ENCODE assay signal across 35 cellular contexts in the genomic region with DNA sequence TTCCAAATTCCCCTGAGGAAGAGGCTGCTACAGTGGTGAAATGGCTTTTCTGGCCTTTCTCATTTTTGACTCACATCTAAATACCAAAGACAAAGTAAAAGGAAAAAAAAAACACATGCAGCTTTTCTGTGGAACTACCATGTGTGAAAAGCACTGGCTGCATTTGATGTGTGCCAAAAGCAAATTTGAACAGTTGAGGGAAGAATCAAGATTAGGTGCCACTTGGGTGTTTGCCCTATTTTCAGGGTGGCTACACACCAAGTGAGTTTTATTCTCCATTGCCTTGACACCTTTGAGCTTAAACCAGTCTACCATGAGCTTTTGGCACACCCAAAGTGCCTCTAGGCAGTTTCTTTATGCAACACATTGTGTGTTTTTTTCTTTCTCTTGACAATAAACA.
"Had no signal": no experiment of that assay in that cellular context is flagged by ENCODE, and none has a peak within 500 bp of the region (broad histone marks: within the 10 kb centered on the region; RNA-seq: fewer than 3 reads in every experiment).

No MANE protein-coding gene starts in this region.

- H3K27ac Mint-ChIP-seq: activated B cell treated with CpG ODN at 0.5 μM for 24 hours; activated CD4-positive, alpha-beta memory T cell treated with anti-CD3 and anti-CD28 coated beads for 36 hours; activated CD4-positive, alpha-beta T cell treated with anti-CD3 and anti-CD28 coated beads, Interleukin-2, amount 10 ng/mL, durations not matched to agents 24 days and 14 days; activated CD8-positive, alpha-beta T cell treated with anti-CD3 and anti-CD28 coated beads for 36 hours; activated naive CD4-positive, alpha-beta T cell treated with anti-CD3 and anti-CD28 coated beads for 36 hours; activated naive CD4-positive, alpha-beta T cell treated with anti-CD3 and anti-CD28 coated beads, Interleukin-2, amount 50 U/mL, for 72 hours; activated naive CD8-positive, alpha-beta T cell treated with anti-CD3 and anti-CD28 coated beads for 36 hours; activated T-cell treated with anti-CD3 and anti-CD28 coated beads, Interleukin-2, amount 50 U/mL, for 72 hours; activated T-helper 1 cell treated with anti-CD3 and anti-CD28 coated beads, Interleukin-12 subunit alpha, Interleukin-12 subunit beta, Interleukin-2, Interleukin-4 antibody, amounts not matched to agents 30 ng/mL and 10 ng/mL and 1 ng/mL, durations not matched to agents 14 hours and 24 hours and 36 hours; activated T-helper 17 cell treated with anti-CD3 and anti-CD28 coated beads, Interleukin-2, amount 50 U/mL, for 72 hours; T-helper 1 cell treated with Interleukin-12 subunit alpha and Interleukin-12 subunit beta and Interleukin-4 antibody, amounts not matched to agents 30 μg/mL and 1 μg/mL, for 36 hours; T-helper 2 cell treated with Interferon-gamma antibody and Interleukin-4, amounts not matched to agents 5 μg/mL and 100 μg/mL, for 36 hours had no signal

- DNase-seq: activated B cell treated with CpG ODN at 0.5 μM for 24 hours; activated CD4-positive, alpha-beta memory T cell treated with anti-CD3 and anti-CD28 coated beads for 36 hours; activated CD4-positive, alpha-beta T cell treated with anti-CD3 and anti-CD28 coated beads for 4 hours; activated CD4-positive, alpha-beta T cell treated with anti-CD3 and anti-CD28 coated beads, Interleukin-2, amount 10 ng/mL, durations not matched to agents 24 days and 14 days; activated CD4-positive, alpha-beta T cell treated with anti-CD3 and anti-CD28 coated beads, Interleukin-2, amount 50 U/mL, for 1 hour; activated CD4-positive, alpha-beta T cell treated with anti-CD3 and anti-CD28 coated beads, Interleukin-2, amount 50 U/mL, for 4 hours; activated CD4-positive, CD25-positive, alpha-beta regulatory T cell treated with anti-CD3 and anti-CD28 coated beads, Interleukin-2, amount 50 U/mL, for 72 hours; activated CD8-positive, alpha-beta memory T cell treated with anti-CD3 and anti-CD28 coated beads, Interleukin-2, amount 50 U/mL, for 4 hours; activated CD8-positive, alpha-beta T cell treated with anti-CD3 and anti-CD28 coated beads for 36 hours; activated effector memory CD4-positive, alpha-beta T cell treated with anti-CD3 and anti-CD28 coated beads, Interleukin-2, amount 50 U/mL, for 16 hours; activated gamma-delta T cell treated with Interleukin-2 at 50 U/mL for 16 hours; activated naive CD4-positive, alpha-beta T cell; activated naive CD4-positive, alpha-beta T cell treated with anti-CD3 and anti-CD28 coated beads for 36 hours; activated naive CD4-positive, alpha-beta T cell treated with anti-CD3 and anti-CD28 coated beads, Interleukin-2, amount 50 U/mL, for 16 hours; activated naive CD8-positive, alpha-beta T cell treated with anti-CD3 and anti-CD28 coated beads for 36 hours; activated T-cell treated with anti-CD3 and anti-CD28 coated beads for 4 hours; activated T-cell treated with anti-CD3 and anti-CD28 coated beads, Interleukin-2, amount 50 U/mL, for 1 hour; activated T-cell treated with anti-CD3 and anti-CD28 coated beads, Interleukin-2, amount 50 U/mL, for 4 hours; activated T-cell treated with anti-CD3 and anti-CD28 coated beads, Interleukin-2, amount 50 U/mL, for 72 hours; adrenal gland; amniotic stem cell; aorta; brain microvascular endothelial cell; central memory CD4-positive, alpha-beta T cell; T-helper 1 cell; T-helper 2 cell; T-helper 9 cell had no signal

- H3K27me3 ChIP-seq: brain microvascular endothelial cell, breast epithelium had no signal

- H3K4me3 Mint-ChIP-seq: activated B cell treated with CpG ODN at 0.5 μM for 24 hours; activated CD4-positive, alpha-beta memory T cell treated with anti-CD3 and anti-CD28 coated beads for 36 hours; activated CD4-positive, alpha-beta T cell treated with anti-CD3 and anti-CD28 coated beads, Interleukin-2, amount 10 ng/mL, durations not matched to agents 24 days and 14 days; activated CD8-positive, alpha-beta T cell treated with anti-CD3 and anti-CD28 coated beads for 36 hours; activated naive CD4-positive, alpha-beta T cell treated with anti-CD3 and anti-CD28 coated beads for 36 hours; activated naive CD8-positive, alpha-beta T cell treated with anti-CD3 and anti-CD28 coated beads for 36 hours; activated T-cell treated with anti-CD3 and anti-CD28 coated beads, Interleukin-2, amount 50 U/mL, for 4 hours; activated T-cell treated with anti-CD3 and anti-CD28 coated beads, Interleukin-2, amount 50 U/mL, for 72 hours; activated T-helper 1 cell treated with anti-CD3 and anti-CD28 coated beads, Interleukin-12 subunit alpha, Interleukin-12 subunit beta, Interleukin-2, Interleukin-4 antibody, amounts not matched to agents 30 ng/mL and 10 ng/mL and 1 ng/mL, durations not matched to agents 14 hours and 24 hours and 36 hours; activated T-helper 17 cell treated with anti-CD3 and anti-CD28 coated beads, Interleukin-2, amount 50 U/mL, for 72 hours; T-helper 1 cell treated with Interleukin-12 subunit alpha and Interleukin-12 subunit beta and Interleukin-4 antibody, amounts not matched to agents 30 μg/mL and 1 μg/mL, for 36 hours; T-helper 2 cell treated with Interferon-gamma antibody and Interleukin-4, amounts not matched to agents 5 μg/mL and 100 μg/mL, for 36 hours had no signal

- H3K9me3 ChIP-seq: adrenal gland, breast epithelium had no signal

- H3K9me3 Mint-ChIP-seq: activated B cell treated with CpG ODN at 0.5 μM for 24 hours; activated CD4-positive, alpha-beta memory T cell treated with anti-CD3 and anti-CD28 coated beads for 36 hours; activated CD4-positive, alpha-beta T cell treated with anti-CD3 and anti-CD28 coated beads, Interleukin-2, amount 10 ng/mL, durations not matched to agents 24 days and 14 days; activated CD8-positive, alpha-beta T cell treated with anti-CD3 and anti-CD28 coated beads for 36 hours; activated naive CD4-positive, alpha-beta T cell treated with anti-CD3 and anti-CD28 coated beads for 36 hours; activated T-helper 1 cell treated with anti-CD3 and anti-CD28 coated beads, Interleukin-12 subunit alpha, Interleukin-12 subunit beta, Interleukin-2, Interleukin-4 antibody, amounts not matched to agents 30 ng/mL and 10 ng/mL and 1 ng/mL, durations not matched to agents 14 hours and 24 hours and 36 hours; activated T-helper 17 cell treated with anti-CD3 and anti-CD28 coated beads, Interleukin-2, amount 50 U/mL, for 72 hours; T-helper 1 cell treated with Interleukin-12 subunit alpha and Interleukin-12 subunit beta and Interleukin-4 antibody, amounts not matched to agents 30 μg/mL and 1 μg/mL, for 36 hours had no signal

- H3K4me1 ChIP-seq: adrenal gland, breast epithelium had no signal

- H3K4me1 Mint-ChIP-seq: activated B cell treated with CpG ODN at 0.5 μM for 24 hours; activated CD4-positive, alpha-beta T cell treated with anti-CD3 and anti-CD28 coated beads, Interleukin-2, amount 10 ng/mL, durations not matched to agents 24 days and 14 days; activated naive CD8-positive, alpha-beta T cell treated with anti-CD3 and anti-CD28 coated beads for 36 hours; activated T-helper 17 cell treated with anti-CD3 and anti-CD28 coated beads, Interleukin-2, amount 50 U/mL, for 72 hours had no signal

- H3K4me3 ChIP-seq: adrenal gland, breast epithelium had no signal

- H3K27ac ChIP-seq: adrenal gland, brain microvascular endothelial cell, breast epithelium, VCaP had no signal

- H3K36me3 ChIP-seq: adrenal gland, brain microvascular endothelial cell, breast epithelium had no signal

- H3K27me3 Mint-ChIP-seq: activated B cell treated with CpG ODN at 0.5 μM for 24 hours; activated CD4-positive, alpha-beta memory T cell treated with anti-CD3 and anti-CD28 coated beads for 36 hours; activated CD4-positive, alpha-beta T cell treated with anti-CD3 and anti-CD28 coated beads, Interleukin-2, amount 10 ng/mL, durations not matched to agents 24 days and 14 days; activated CD8-positive, alpha-beta T cell treated with anti-CD3 and anti-CD28 coated beads for 36 hours; activated naive CD8-positive, alpha-beta T cell treated with anti-CD3 and anti-CD28 coated beads for 36 hours; activated T-helper 17 cell treated with anti-CD3 and anti-CD28 coated beads, Interleukin-2, amount 50 U/mL, for 72 hours had no signal

- ATAC-seq: activated CD8-positive, alpha-beta T cell treated with anti-CD3 and anti-CD28 coated beads for 36 hours; activated naive CD4-positive, alpha-beta T cell treated with anti-CD3 and anti-CD28 coated beads, Interleukin-2, amount 50 U/mL, for 72 hours; activated T-cell treated with anti-CD3 and anti-CD28 coated beads, Interleukin-2, amount 50 U/mL, for 4 hours; activated T-cell treated with anti-CD3 and anti-CD28 coated beads, Interleukin-2, amount 50 U/mL, for 72 hours; activated T-helper 17 cell treated with anti-CD3 and anti-CD28 coated beads, Interleukin-2, amount 50 U/mL, for 72 hours had no signal

- FAIRE-seq: TTC549 had no signal

- H3K36me3 Mint-ChIP-seq: activated CD4-positive, alpha-beta memory T cell treated with anti-CD3 and anti-CD28 coated beads for 36 hours; activated naive CD4-positive, alpha-beta T cell treated with anti-CD3 and anti-CD28 coated beads, Interleukin-2, amount 50 U/mL, for 72 hours; activated naive CD8-positive, alpha-beta T cell treated with anti-CD3 and anti-CD28 coated beads for 36 hours had no signal
